In the genomic region with DNA sequence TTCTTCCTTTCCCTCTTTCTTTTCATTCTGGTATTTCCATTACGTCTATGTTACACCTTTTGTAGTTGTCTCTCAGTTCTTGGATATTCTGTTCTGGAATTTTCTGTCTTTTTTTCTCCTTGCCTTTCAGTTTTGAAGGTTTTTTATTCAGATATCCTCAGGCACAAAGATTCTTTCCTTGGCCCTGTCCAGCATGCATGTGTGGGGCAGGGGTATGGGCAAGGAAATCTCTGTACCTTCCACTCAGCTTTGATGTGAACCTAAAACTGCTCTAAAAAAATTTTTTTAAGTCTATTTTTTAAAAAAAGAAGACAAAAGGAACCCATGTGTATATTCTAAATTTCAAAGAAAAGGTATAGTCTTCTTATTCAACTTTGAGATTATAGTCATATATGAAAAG, we compare ENCODE assay signal across 19 cellular contexts.
"Had no signal": no experiment of that assay in that cellular context is flagged by ENCODE, and none has a peak within 500 bp of the region (broad histone marks: within the 10 kb centered on the region; RNA-seq: fewer than 3 reads in every experiment).

No MANE protein-coding gene starts in this region.

- H3K9me3 Mint-ChIP-seq: activated CD4-positive, alpha-beta memory T cell treated with anti-CD3 and anti-CD28 coated beads for 36 hours; activated naive CD8-positive, alpha-beta T cell treated with anti-CD3 and anti-CD28 coated beads, Interleukin-2, amount 10 ng/mL, durations not matched to agents 7 days and 5 days; brain; stimulated activated naive CD8-positive, alpha-beta T cell treated with anti-CD3 and anti-CD28 coated beads, Interleukin-15, amount 100 ng/mL, for 72 hours had no signal

- H3K27ac ChIP-seq: psoas muscle, skin epidermis, upper lobe of right lung had no signal

- H3K27me3 Mint-ChIP-seq: brain, naive B cell had no signal

- H3K27me3 ChIP-seq: upper lobe of right lung had no signal

- H3K27ac Mint-ChIP-seq: activated CD4-positive, alpha-beta memory T cell treated with anti-CD3 and anti-CD28 coated beads for 36 hours; activated CD8-positive, alpha-beta memory T cell treated with anti-CD3 and anti-CD28 coated beads, Interleukin-2, amount 10 ng/mL, durations not matched to agents 7 days and 5 days; activated naive CD8-positive, alpha-beta T cell treated with anti-CD3 and anti-CD28 coated beads, Interleukin-2, amount 10 ng/mL, durations not matched to agents 7 days and 5 days; stimulated activated naive CD8-positive, alpha-beta T cell treated with anti-CD3 and anti-CD28 coated beads, Interleukin-15, amount 100 ng/mL, for 72 hours had no signal

- H3K4me3 ChIP-seq: mucosa of descending colon, psoas muscle, skin epidermis, upper lobe of right lung had no signal

- H3K36me3 ChIP-seq: upper lobe of right lung had no signal

- ATAC-seq: activated CD8-positive, alpha-beta memory T cell treated with anti-CD3 and anti-CD28 coated beads, Interleukin-2, amount 10 ng/mL, durations not matched to agents 7 days and 5 days; left lobe of liver; mucosa of descending colon; psoas muscle; right cardiac atrium; stimulated activated naive CD8-positive, alpha-beta T cell treated with anti-CD3 and anti-CD28 coated beads, Interleukin-15, amount 100 ng/mL, for 72 hours; upper lobe of right lung had no signal

- H3K9me3 ChIP-seq: mucosa of descending colon, psoas muscle, upper lobe of right lung had no signal

- H3K4me3 Mint-ChIP-seq: activated CD4-positive, alpha-beta memory T cell treated with anti-CD3 and anti-CD28 coated beads for 36 hours; activated CD8-positive, alpha-beta memory T cell treated with anti-CD3 and anti-CD28 coated beads, Interleukin-2, amount 10 ng/mL, durations not matched to agents 7 days and 5 days; activated naive CD8-positive, alpha-beta T cell treated with anti-CD3 and anti-CD28 coated beads, Interleukin-2, amount 10 ng/mL, durations not matched to agents 7 days and 5 days; naive B cell; stimulated activated naive CD8-positive, alpha-beta T cell treated with anti-CD3 and anti-CD28 coated beads, Interleukin-15, amount 100 ng/mL, for 72 hours had no signal

- H3K36me3 Mint-ChIP-seq: activated CD4-positive, alpha-beta memory T cell treated with anti-CD3 and anti-CD28 coated beads for 36 hours; activated CD8-positive, alpha-beta memory T cell treated with anti-CD3 and anti-CD28 coated beads, Interleukin-2, amount 10 ng/mL, durations not matched to agents 7 days and 5 days; activated naive CD8-positive, alpha-beta T cell treated with anti-CD3 and anti-CD28 coated beads, Interleukin-2, amount 10 ng/mL, durations not matched to agents 7 days and 5 days; naive B cell had no signal

- DNase-seq: activated CD4-positive, alpha-beta memory T cell treated with anti-CD3 and anti-CD28 coated beads for 36 hours; activated CD4-positive, alpha-beta T cell treated with anti-CD3 and anti-CD28 coated beads for 4 hours; activated CD8-positive, alpha-beta memory T cell treated with anti-CD3 and anti-CD28 coated beads, Interleukin-2, amount 10 ng/mL, durations not matched to agents 7 days and 5 days; activated naive CD8-positive, alpha-beta T cell treated with anti-CD3 and anti-CD28 coated beads, Interleukin-2, amount 10 ng/mL, durations not matched to agents 7 days and 5 days; caudate nucleus; erythroblast; foreskin melanocyte; mucosa of descending colon; naive B cell; psoas muscle; right cardiac atrium; stimulated activated CD4-positive, alpha-beta T cell treated with anti-CD3 and anti-CD28 coated beads, Interleukin-4, amount 100 ng/mL, for 1 hour; stimulated activated naive CD8-positive, alpha-beta T cell treated with anti-CD3 and anti-CD28 coated beads, Interleukin-15, amount 100 ng/mL, for 72 hours; SW 1271; T-helper 2 cell; upper lobe of right lung had no signal

- H3K4me1 Mint-ChIP-seq: activated CD8-positive, alpha-beta memory T cell treated with anti-CD3 and anti-CD28 coated beads, Interleukin-2, amount 10 ng/mL, durations not matched to agents 7 days and 5 days had no signal

- H3K4me1 ChIP-seq: psoas muscle, upper lobe of right lung had no signal
